Comparison of ENCODE assay signal across 25 cellular contexts in the genomic region with DNA sequence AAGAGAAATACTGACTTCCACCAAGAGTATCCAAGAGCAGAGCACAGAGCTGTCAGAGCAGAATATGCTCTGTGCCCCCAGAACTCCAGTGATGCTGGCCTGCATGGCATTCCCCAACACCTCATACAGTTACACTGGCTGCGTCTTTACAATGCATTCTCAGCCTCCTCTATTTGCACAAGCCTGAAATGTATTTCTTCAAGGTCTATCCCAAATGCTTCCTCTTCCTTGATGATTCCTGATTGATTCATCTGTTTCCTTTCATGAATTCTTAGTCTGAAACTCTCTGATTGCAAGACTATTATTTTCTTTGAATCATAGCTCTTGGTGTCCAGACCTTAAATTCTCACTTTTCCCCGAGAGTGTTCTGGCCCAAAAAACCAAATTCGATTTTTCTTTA.
DNase-seq lines count a peak whose midpoint lies in the region; ATAC-seq and TF ChIP-seq lines count a peak whose summit lies in the region.
"Had no signal": no experiment of that assay in that cellular context is flagged by ENCODE, and none has a peak within 500 bp of the region (broad histone marks: within the 10 kb centered on the region; RNA-seq: fewer than 3 reads in every experiment).

No MANE protein-coding gene starts in this region.

- H3K4me1 ChIP-seq in osteoblast (ENCODE audit: insufficient read depth, low read length): no peaks in the 10 kb centered on the region
- H3K4me1 ChIP-seq: Caco-2, SJSA1 had no signal

- H2AFZ ChIP-seq in osteoblast (ENCODE audit: low read length): peak overlapping the region; percentile 48
- H2AFZ ChIP-seq: GM23338 had no signal

- no peaks in the 10 kb centered on the region for H3K79me2 ChIP-seq in osteoblast (ENCODE audit: insufficient read depth, low read length)

- no peak overlapping the region for H3K4me3 Mint-ChIP-seq in WTC11
- H3K4me3 Mint-ChIP-seq: CD8-positive, alpha-beta T cell; GM23338; H9; HFFc6 had no signal

- no peak overlapping the region for H3K4me2 ChIP-seq in osteoblast (ENCODE audit: insufficient read depth, low read length)
- H3K4me2 ChIP-seq: GM23338 had no signal

- DNase-seq in HPDE6-E6E7 (ENCODE audit: extremely low spot score): peak; percentile 17
- no peak for DNase-seq in WTC11 (ENCODE audit: low spot score)
- no peak for DNase-seq in epithelial cell of prostate (ENCODE audit: low read depth, low spot score)
- no peak for DNase-seq in osteoblast (ENCODE audit: insufficient read length, low spot score, missing footprints)
- DNase-seq in MG63: no peak
- DNase-seq in ACHN: no peak
- DNase-seq: C1 segment of cervical spinal cord; Caco-2; CD8-positive, alpha-beta T cell; GDM1; H9; HFFc6; NCI-H1092; NCI-H1436; NCI-H187; NCI-H2081 treated with DMSO at 0.1 percent for 48 hours; NCI-H2171; NCI-H226; NCI-H510A; NCI-H748 treated with DMSO at 0.1 percent for 48 hours; Right ventricle myocardium superior had no signal

- no peaks in the 10 kb centered on the region for H3K9me3 Mint-ChIP-seq in WTC11
- H3K9me3 Mint-ChIP-seq: CD8-positive, alpha-beta T cell; GM23338; H9; HFFc6 had no signal

- no peaks in the 10 kb centered on the region for H4K20me1 ChIP-seq in osteoblast (ENCODE audit: insufficient read depth, low read length)

- peaks cover 34% of the 10 kb centered on the region for H3K4me1 Mint-ChIP-seq in WTC11

- H3K4me3 ChIP-seq in osteoblast (ENCODE audit: insufficient read depth, low read length) (no peak overlapping the region), MG63 (no peak overlapping the region)
- H3K4me3 ChIP-seq: GM12878, GM23338, SJSA1 had no signal

- in situ Hi-C loops in ACHN (cut with HindIII; ENCODE audit: low pct_ligation_motif_present, low pct_unique_long_range_greater_than_20kb, low sequenced_read_pairs): no loop called here

- peak; percentile 35; the same call in 1 of the 2 replicates for ATAC-seq in WTC11
- no peak for ATAC-seq in GM21381 (IDR thresholded peaks at IDR 0.05; ENCODE audit: unreplicated experiment)
- ATAC-seq: CD8-positive, alpha-beta T cell; GM12878; GM23338 had no signal

- H3K9me3 ChIP-seq in osteoblast (ENCODE audit: low read depth, low read length) (no peaks in the 10 kb centered on the region), MG63 (no peaks in the 10 kb centered on the region)
- H3K9me3 ChIP-seq: Caco-2, SJSA1 had no signal

- CTCF ChIA-PET in WTC11 (lab: Charles Lee): no interaction called here

- TF ChIP-seq CTCF in WTC11 (IDR thresholded peaks at IDR 0.05) (no peak), osteoblast (IDR thresholded peaks at IDR 0.05; ENCODE audit: extremely low read depth, low read depth, low read length) (no peak)

- H3K27ac ChIP-seq in epithelial cell of prostate: peak overlapping the region; percentile 0
- no peak overlapping the region for H3K27ac ChIP-seq in osteoblast (ENCODE audit: low read depth, low read length)
- H3K27ac ChIP-seq: SJSA1 had no signal

- H3K36me3 ChIP-seq in osteoblast (ENCODE audit: insufficient read depth, low read length) (no peaks in the 10 kb centered on the region), MG63 (no peaks in the 10 kb centered on the region)
- H3K36me3 ChIP-seq: SJSA1 had no signal

- peaks cover 8% of the 10 kb centered on the region for H3K27me3 Mint-ChIP-seq in WTC11 (ENCODE audit: low read depth)

- no peak overlapping the region for H3K27ac Mint-ChIP-seq in WTC11
- H3K27ac Mint-ChIP-seq: CD8-positive, alpha-beta T cell; GM23338; H9; HFFc6 had no signal

- no peaks in the 10 kb centered on the region for H3K36me3 Mint-ChIP-seq in WTC11
- H3K36me3 Mint-ChIP-seq: CD8-positive, alpha-beta T cell had no signal

- POLR2A ChIA-PET in WTC11 (lab: Charles Lee): no interaction called here

- no peaks in the 10 kb centered on the region for H3K27me3 ChIP-seq in osteoblast (ENCODE audit: insufficient read depth, low read length)
- no peaks in the 10 kb centered on the region for H3K27me3 ChIP-seq in MG63
- H3K27me3 ChIP-seq: SJSA1 had no signal

TF ChIP-seq in WTC11, 78 proteins besides CTCF, POLR2A, EP300 and RAD21 (continues in another document):
- TF ChIP-seq, protein P1, sequence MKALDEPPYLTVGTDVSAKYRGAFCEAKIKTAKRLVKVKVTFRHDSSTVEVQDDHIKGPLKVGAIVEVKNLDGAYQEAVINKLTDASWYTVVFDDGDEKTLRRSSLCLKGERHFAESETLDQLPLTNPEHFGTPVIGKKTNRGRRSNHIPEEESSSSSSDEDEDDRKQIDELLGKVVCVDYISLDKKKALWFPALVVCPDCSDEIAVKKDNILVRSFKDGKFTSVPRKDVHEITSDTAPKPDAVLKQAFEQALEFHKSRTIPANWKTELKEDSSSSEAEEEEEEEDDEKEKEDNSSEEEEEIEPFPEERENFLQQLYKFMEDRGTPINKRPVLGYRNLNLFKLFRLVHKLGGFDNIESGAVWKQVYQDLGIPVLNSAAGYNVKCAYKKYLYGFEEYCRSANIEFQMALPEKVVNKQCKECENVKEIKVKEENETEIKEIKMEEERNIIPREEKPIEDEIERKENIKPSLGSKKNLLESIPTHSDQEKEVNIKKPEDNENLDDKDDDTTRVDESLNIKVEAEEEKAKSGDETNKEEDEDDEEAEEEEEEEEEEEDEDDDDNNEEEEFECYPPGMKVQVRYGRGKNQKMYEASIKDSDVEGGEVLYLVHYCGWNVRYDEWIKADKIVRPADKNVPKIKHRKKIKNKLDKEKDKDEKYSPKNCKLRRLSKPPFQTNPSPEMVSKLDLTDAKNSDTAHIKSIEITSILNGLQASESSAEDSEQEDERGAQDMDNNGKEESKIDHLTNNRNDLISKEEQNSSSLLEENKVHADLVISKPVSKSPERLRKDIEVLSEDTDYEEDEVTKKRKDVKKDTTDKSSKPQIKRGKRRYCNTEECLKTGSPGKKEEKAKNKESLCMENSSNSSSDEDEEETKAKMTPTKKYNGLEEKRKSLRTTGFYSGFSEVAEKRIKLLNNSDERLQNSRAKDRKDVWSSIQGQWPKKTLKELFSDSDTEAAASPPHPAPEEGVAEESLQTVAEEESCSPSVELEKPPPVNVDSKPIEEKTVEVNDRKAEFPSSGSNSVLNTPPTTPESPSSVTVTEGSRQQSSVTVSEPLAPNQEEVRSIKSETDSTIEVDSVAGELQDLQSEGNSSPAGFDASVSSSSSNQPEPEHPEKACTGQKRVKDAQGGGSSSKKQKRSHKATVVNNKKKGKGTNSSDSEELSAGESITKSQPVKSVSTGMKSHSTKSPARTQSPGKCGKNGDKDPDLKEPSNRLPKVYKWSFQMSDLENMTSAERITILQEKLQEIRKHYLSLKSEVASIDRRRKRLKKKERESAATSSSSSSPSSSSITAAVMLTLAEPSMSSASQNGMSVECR (CRISPR knock-in tag; IDR thresholded peaks at IDR 0.05; ENCODE audit: borderline replicate concordance): no peak
- TF ChIP-seq EMX1 (CRISPR knock-in tag; IDR thresholded peaks at IDR 0.05): no peak
- TF ChIP-seq, protein P2, sequence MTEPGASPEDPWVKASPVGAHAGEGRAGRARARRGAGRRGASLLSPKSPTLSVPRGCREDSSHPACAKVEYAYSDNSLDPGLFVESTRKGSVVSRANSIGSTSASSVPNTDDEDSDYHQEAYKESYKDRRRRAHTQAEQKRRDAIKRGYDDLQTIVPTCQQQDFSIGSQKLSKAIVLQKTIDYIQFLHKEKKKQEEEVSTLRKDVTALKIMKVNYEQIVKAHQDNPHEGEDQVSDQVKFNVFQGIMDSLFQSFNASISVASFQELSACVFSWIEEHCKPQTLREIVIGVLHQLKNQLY (CRISPR knock-in tag; IDR thresholded peaks at IDR 0.05): no peak
- TF ChIP-seq IRF2 (CRISPR knock-in tag; IDR thresholded peaks at IDR 0.05; ENCODE audit: borderline replicate concordance, low read depth): no peak
- TF ChIP-seq, protein P3, sequence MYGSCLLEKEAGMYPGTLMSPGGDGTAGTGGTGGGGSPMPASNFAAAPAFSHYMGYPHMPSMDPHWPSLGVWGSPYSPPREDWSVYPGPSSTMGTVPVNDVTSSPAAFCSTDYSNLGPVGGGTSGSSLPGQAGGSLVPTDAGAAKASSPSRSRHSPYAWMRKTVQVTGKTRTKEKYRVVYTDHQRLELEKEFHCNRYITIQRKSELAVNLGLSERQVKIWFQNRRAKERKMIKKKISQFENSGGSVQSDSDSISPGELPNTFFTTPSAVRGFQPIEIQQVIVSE (CRISPR knock-in tag; IDR thresholded peaks at IDR 0.05; ENCODE audit: borderline replicate concordance): no peak
- no peak for TF ChIP-seq MYBL2 (CRISPR knock-in tag; IDR thresholded peaks at IDR 0.05)
- TF ChIP-seq, protein P4, sequence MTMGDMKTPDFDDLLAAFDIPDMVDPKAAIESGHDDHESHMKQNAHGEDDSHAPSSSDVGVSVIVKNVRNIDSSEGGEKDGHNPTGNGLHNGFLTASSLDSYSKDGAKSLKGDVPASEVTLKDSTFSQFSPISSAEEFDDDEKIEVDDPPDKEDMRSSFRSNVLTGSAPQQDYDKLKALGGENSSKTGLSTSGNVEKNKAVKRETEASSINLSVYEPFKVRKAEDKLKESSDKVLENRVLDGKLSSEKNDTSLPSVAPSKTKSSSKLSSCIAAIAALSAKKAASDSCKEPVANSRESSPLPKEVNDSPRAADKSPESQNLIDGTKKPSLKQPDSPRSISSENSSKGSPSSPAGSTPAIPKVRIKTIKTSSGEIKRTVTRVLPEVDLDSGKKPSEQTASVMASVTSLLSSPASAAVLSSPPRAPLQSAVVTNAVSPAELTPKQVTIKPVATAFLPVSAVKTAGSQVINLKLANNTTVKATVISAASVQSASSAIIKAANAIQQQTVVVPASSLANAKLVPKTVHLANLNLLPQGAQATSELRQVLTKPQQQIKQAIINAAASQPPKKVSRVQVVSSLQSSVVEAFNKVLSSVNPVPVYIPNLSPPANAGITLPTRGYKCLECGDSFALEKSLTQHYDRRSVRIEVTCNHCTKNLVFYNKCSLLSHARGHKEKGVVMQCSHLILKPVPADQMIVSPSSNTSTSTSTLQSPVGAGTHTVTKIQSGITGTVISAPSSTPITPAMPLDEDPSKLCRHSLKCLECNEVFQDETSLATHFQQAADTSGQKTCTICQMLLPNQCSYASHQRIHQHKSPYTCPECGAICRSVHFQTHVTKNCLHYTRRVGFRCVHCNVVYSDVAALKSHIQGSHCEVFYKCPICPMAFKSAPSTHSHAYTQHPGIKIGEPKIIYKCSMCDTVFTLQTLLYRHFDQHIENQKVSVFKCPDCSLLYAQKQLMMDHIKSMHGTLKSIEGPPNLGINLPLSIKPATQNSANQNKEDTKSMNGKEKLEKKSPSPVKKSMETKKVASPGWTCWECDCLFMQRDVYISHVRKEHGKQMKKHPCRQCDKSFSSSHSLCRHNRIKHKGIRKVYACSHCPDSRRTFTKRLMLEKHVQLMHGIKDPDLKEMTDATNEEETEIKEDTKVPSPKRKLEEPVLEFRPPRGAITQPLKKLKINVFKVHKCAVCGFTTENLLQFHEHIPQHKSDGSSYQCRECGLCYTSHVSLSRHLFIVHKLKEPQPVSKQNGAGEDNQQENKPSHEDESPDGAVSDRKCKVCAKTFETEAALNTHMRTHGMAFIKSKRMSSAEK (CRISPR knock-in tag; IDR thresholded peaks at IDR 0.05; ENCODE audit: borderline replicate concordance): no peak
- no peak for TF ChIP-seq ZNF317 (CRISPR knock-in tag; IDR thresholded peaks at IDR 0.05; ENCODE audit: borderline replicate concordance, low read depth)
- TF ChIP-seq SP1 (CRISPR knock-in tag; conservative IDR thresholded peaks at IDR 0.05): no peak
